ENCODE assay signal across 9 cellular contexts in genomic region chr2:241148239-241148638, GRCh38. TPM values are rescaled to one million over a fixed set of nuclear protein-coding genes. Genes with fewer than 3 reads are reported as not detected.
DNase-seq lines count a peak whose midpoint lies in the region; ATAC-seq and TF ChIP-seq lines count a peak whose summit lies in the region.
"Had no signal": no experiment of that assay in that cellular context is flagged by ENCODE, and none has a peak within 500 bp of the region (broad histone marks: within the 10 kb centered on the region; RNA-seq: fewer than 3 reads in every experiment).

No MANE protein-coding gene starts in this region.

- TF ChIP-seq CTCF in coronary artery (IDR thresholded peaks at IDR 0.05) = no peak

- CTCF ChIA-PET in CD8-positive, alpha-beta memory T cell (lab: Charles Lee) = interaction anchor here (1.6 to 4.2 kb wide), 4 partner anchors 8 to 53 kb away, joined by 4 to 54 read pairs (median 8); no protein-coding TSS in a partner anchor

- peaks cover 0 to 37% (median 5%) of the 10 kb centered on the region in 3 donors for H3K36me3 Mint-ChIP-seq in CD8-positive, alpha-beta memory T cell
- peaks cover 2% of the 10 kb centered on the region for H3K36me3 Mint-ChIP-seq in activated naive CD8-positive, alpha-beta T cell treated with anti-CD3 and anti-CD28 coated beads, Interleukin-2, amount 50 U/mL, for 24 hours (ENCODE audit: low read depth)
- peaks cover 0 to 4% (median 0%) of the 10 kb centered on the region in 3 donors for H3K36me3 Mint-ChIP-seq in naive thymus-derived CD8-positive, alpha-beta T cell

- H3K4me3 ChIP-seq in CD8-positive, alpha-beta memory T cell (ENCODE audit: low read length) = peak overlapping the region; percentile 97
- peak overlapping the region; percentile 86 for H3K4me3 ChIP-seq in HUES48 (ENCODE audit: low read depth, low read length)
- H3K4me3 ChIP-seq in coronary artery = no peak overlapping the region

- H3K9me3 Mint-ChIP-seq in CD8-positive, alpha-beta memory T cell = no peaks in the 10 kb centered on the region
- H3K9me3 Mint-ChIP-seq in activated naive CD8-positive, alpha-beta T cell treated with anti-CD3 and anti-CD28 coated beads, Interleukin-2, amount 50 U/mL, for 24 hours = no peaks in the 10 kb centered on the region
- H3K9me3 Mint-ChIP-seq in naive thymus-derived CD8-positive, alpha-beta T cell = no peaks in the 10 kb centered on the region

- peaks cover 26% of the 10 kb centered on the region for H3K4me1 ChIP-seq in CD8-positive, alpha-beta memory T cell (ENCODE audit: insufficient read depth, low read length)
- peaks cover 20% of the 10 kb centered on the region; the same call in 1 of the 2 replicates for H3K4me1 ChIP-seq in HUES48 (ENCODE audit: control insufficient read depth, insufficient read depth, low read length)

- no peaks in the 10 kb centered on the region for H3K36me3 ChIP-seq in CD8-positive, alpha-beta memory T cell (ENCODE audit: insufficient read depth, low read length)
- H3K36me3 ChIP-seq in HUES48 (ENCODE audit: control insufficient read depth, insufficient read depth, low read length) = peaks cover 4% of the 10 kb centered on the region; the same call in 1 of the 2 replicates

- POLR2A ChIA-PET in CD8-positive, alpha-beta memory T cell (lab: Charles Lee) = interaction anchor here (2.3 kb wide), 1 partner anchor 36 kb away, joined by 14 read pairs; no protein-coding TSS in a partner anchor
- POLR2A ChIA-PET in naive thymus-derived CD8-positive, alpha-beta T cell (lab: Charles Lee) = interaction anchor here (1.0 to 6.3 kb wide), 9 partner anchors 11 to 167 kb away, joined by 3 to 135 read pairs (median 8); partner anchors contain the start of genes HDLBP, MTERF4 and SEPTIN2

- ATAC-seq in activated naive CD8-positive, alpha-beta T cell treated with anti-CD3 and anti-CD28 coated beads, Interleukin-2, amount 50 U/mL, for 24 hours = no peak
- ATAC-seq in naive thymus-derived CD8-positive, alpha-beta T cell = no peak
- ATAC-seq in GM19351 (IDR thresholded peaks at IDR 0.05; ENCODE audit: unreplicated experiment) = no peak

- H3K9ac ChIP-seq in HUES48 (ENCODE audit: low read depth, low read length) = no peak overlapping the region

- H3K27me3 Mint-ChIP-seq in CD8-positive, alpha-beta memory T cell = peaks cover 0 to 3% of the 10 kb centered on the region in 2 donors
- H3K27me3 Mint-ChIP-seq in activated naive CD8-positive, alpha-beta T cell treated with anti-CD3 and anti-CD28 coated beads, Interleukin-2, amount 50 U/mL, for 24 hours = no peaks in the 10 kb centered on the region
- no peaks in the 10 kb centered on the region for H3K27me3 Mint-ChIP-seq in naive thymus-derived CD8-positive, alpha-beta T cell

- peaks cover 30 to 58% (median 48%) of the 10 kb centered on the region in 3 donors for H3K4me1 Mint-ChIP-seq in CD8-positive, alpha-beta memory T cell
- H3K4me1 Mint-ChIP-seq in activated naive CD8-positive, alpha-beta T cell treated with anti-CD3 and anti-CD28 coated beads, Interleukin-2, amount 50 U/mL, for 24 hours = peaks cover 45% of the 10 kb centered on the region
- H3K4me1 Mint-ChIP-seq in naive thymus-derived CD8-positive, alpha-beta T cell = peaks cover 28 to 43% (median 34%) of the 10 kb centered on the region in 4 donors

- no peak overlapping the region for H3K27ac ChIP-seq in CD8-positive, alpha-beta memory T cell (ENCODE audit: low read depth, low read length)
- H3K27ac ChIP-seq in HUES48 (ENCODE audit: low read depth, low read length) (no peak overlapping the region), coronary artery (no peak overlapping the region)

- no peaks in the 10 kb centered on the region for H3K9me3 ChIP-seq in CD8-positive, alpha-beta memory T cell (ENCODE audit: low read length)
- H3K9me3 ChIP-seq in HUES48 (ENCODE audit: control insufficient read depth, insufficient read depth, low read length) = no peaks in the 10 kb centered on the region

- H3K27me3 ChIP-seq in CD8-positive, alpha-beta memory T cell (ENCODE audit: insufficient read depth, low read length, poor library complexity, severe bottlenecking) = no peaks in the 10 kb centered on the region
- 0 out of 2 replicates have a peak, but pooled peaks cover 3% of the 10 kb centered on the region for H3K27me3 ChIP-seq in HUES48 (ENCODE audit: control insufficient read depth, insufficient read depth, low read length)

- H3K27ac Mint-ChIP-seq in CD8-positive, alpha-beta memory T cell = peak overlapping the region; percentile 55 to 88 (median 76)
- peak overlapping the region; percentile 44 for H3K27ac Mint-ChIP-seq in activated naive CD8-positive, alpha-beta T cell treated with anti-CD3 and anti-CD28 coated beads, Interleukin-2, amount 50 U/mL, for 24 hours
- peak overlapping the region in 9 of 10 donors; percentile 76 to 94 (median 90) for H3K27ac Mint-ChIP-seq in naive thymus-derived CD8-positive, alpha-beta T cell

- peak overlapping the region; percentile 85 to 100 (median 88) for H3K4me3 Mint-ChIP-seq in CD8-positive, alpha-beta memory T cell
- peak overlapping the region; percentile 97 for H3K4me3 Mint-ChIP-seq in activated naive CD8-positive, alpha-beta T cell treated with anti-CD3 and anti-CD28 coated beads, Interleukin-2, amount 50 U/mL, for 24 hours
- peak overlapping the region; percentile 90 to 100 (median 96) for H3K4me3 Mint-ChIP-seq in naive thymus-derived CD8-positive, alpha-beta T cell

- DNase-seq in CD8-positive, alpha-beta memory T cell = no peak
- no peak for DNase-seq in activated naive CD8-positive, alpha-beta T cell treated with anti-CD3 and anti-CD28 coated beads, Interleukin-2, amount 50 U/mL, for 24 hours
- no peak for DNase-seq in naive thymus-derived CD8-positive, alpha-beta T cell
- DNase-seq in H4 (ENCODE audit: low spot score) (no peak), SHP77 treated with DMSO at 0.1 percent for 48 hours (lab: John Stamatoyannopoulos, UW) (no peak), coronary artery (ENCODE audit: low spot score) (no peak)
- DNase-seq: NCI-H1436 treated with DMSO at 0.1 percent for 48 hours had no signal

RNA-seq across cellular contexts. Expression of gene PASK, which starts 1.0 kb away (rescaled TPM):
- 10 to 100 TPM; 92.8 to 93.8 TPM for total RNA-seq in CD8-positive, alpha-beta memory T cell
- 32.8 TPM for polyA plus RNA-seq in CD8-positive, alpha-beta memory T cell
- 100 to 1,000 TPM; 550 to 574 TPM for total RNA-seq in naive thymus-derived CD8-positive, alpha-beta T cell
- 10 to 100 TPM; 68.3 to 78.7 (median 69.9) TPM for polyA plus RNA-seq in naive thymus-derived CD8-positive, alpha-beta T cell
- total RNA-seq in H4 (2014; rRNA removed; shearing (Covaris generic)) = 3.3 and 15.5 TPM in 2 replicates

RNA-seq across cellular contexts. Expression of gene PPP1R7, which starts 2.0 kb away (rescaled TPM):
- 10 to 100 TPM; 82.6 to 87.2 TPM for total RNA-seq in CD8-positive, alpha-beta memory T cell
- 132 TPM for polyA plus RNA-seq in CD8-positive, alpha-beta memory T cell
- total RNA-seq in naive thymus-derived CD8-positive, alpha-beta T cell = 10 to 100 TPM; 60.4 to 65.4 TPM
- 100 to 1,000 TPM; 109 to 115 (median 112) TPM for polyA plus RNA-seq in naive thymus-derived CD8-positive, alpha-beta T cell
- 60.3 and 103 TPM in 2 replicates for total RNA-seq in H4 (2014; rRNA removed; shearing (Covaris generic))

RNA-seq across cellular contexts. Expression of gene ANO7, which starts 40.2 kb away (rescaled TPM):
- under 1 TPM; 0.83 to 0.86 TPM for total RNA-seq in CD8-positive, alpha-beta memory T cell
- not detected for polyA plus RNA-seq in CD8-positive, alpha-beta memory T cell
- total RNA-seq in naive thymus-derived CD8-positive, alpha-beta T cell = under 1 TPM; 0.57 to 0.77 TPM
- under 1 TPM in 1 of 3 donors, not detected in 2; 0.16 TPM for polyA plus RNA-seq in naive thymus-derived CD8-positive, alpha-beta T cell
- 0.43 and 0.91 TPM in 2 replicates for total RNA-seq in H4 (2014; rRNA removed; shearing (Covaris generic))

RNA-seq across cellular contexts. Expression of gene MTERF4, which starts 46.2 kb away (rescaled TPM):
- total RNA-seq in CD8-positive, alpha-beta memory T cell = 10 to 100 TPM; 48.0 to 49.2 TPM
- 46.4 TPM for polyA plus RNA-seq in CD8-positive, alpha-beta memory T cell
- total RNA-seq in naive thymus-derived CD8-positive, alpha-beta T cell = 100 to 1,000 TPM; 265 to 270 TPM
- polyA plus RNA-seq in naive thymus-derived CD8-positive, alpha-beta T cell = 10 to 100 TPM; 46.4 to 82.1 (median 57.8) TPM
- total RNA-seq in H4 (2014; rRNA removed; shearing (Covaris generic)) = 36.8 and 37.6 TPM in 2 replicates
